In the genomic region with DNA sequence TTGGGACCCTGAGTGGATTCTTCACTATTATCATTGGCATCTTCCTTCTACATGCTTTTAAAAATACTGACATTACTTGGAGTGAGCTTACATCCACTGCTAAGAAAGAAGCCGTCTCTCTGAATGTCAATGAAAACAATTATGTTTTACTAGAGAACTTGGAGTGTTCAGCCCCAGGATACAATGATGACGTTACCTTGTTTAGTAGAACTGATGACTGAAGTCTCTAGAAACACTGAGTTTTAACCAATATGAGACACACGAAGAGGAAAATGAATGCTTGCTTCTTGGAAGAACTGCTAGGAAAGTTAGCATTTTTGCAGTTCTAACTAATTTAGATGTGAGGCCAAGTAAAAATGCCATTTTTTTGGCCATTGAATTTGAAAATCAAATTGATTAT, we compare ENCODE assay signal across 15 cellular contexts. TPM values are rescaled to one million over a fixed set of nuclear protein-coding genes. Genes with fewer than 3 reads are reported as not detected.
A peak's percentile ranks its signal among the peaks of the same experiment; 100 is the strongest.
DNase-seq lines count a peak whose midpoint lies in the region; ATAC-seq and TF ChIP-seq lines count a peak whose summit lies in the region.
"Had no signal": no experiment of that assay in that cellular context is flagged by ENCODE, and none has a peak within 500 bp of the region (broad histone marks: within the 10 kb centered on the region; RNA-seq: fewer than 3 reads in every experiment).

No MANE protein-coding gene starts in this region.

- peaks cover 2% of the 10 kb centered on the region for H3K27me3 Mint-ChIP-seq in activated CD4-positive, alpha-beta T cell treated with anti-CD3 and anti-CD28 coated beads, Interleukin-2, amount 10 ng/mL, durations not matched to agents 24 days and 14 days
- H3K27me3 Mint-ChIP-seq in activated CD4-positive, alpha-beta T cell treated with anti-CD3 and anti-CD28 coated beads, Interleukin-2, amount 10 ng/mL, durations not matched to agents 7 days and 5 days = peaks cover 5% of the 10 kb centered on the region
- no peaks in the 10 kb centered on the region for H3K27me3 Mint-ChIP-seq in stimulated activated naive CD8-positive, alpha-beta T cell treated with anti-CD3 and anti-CD28 coated beads, Interleukin-15, Interleukin-2, amounts not matched to agents 100 ng/mL and 50 ng/mL, for 24 hours
- no peaks in the 10 kb centered on the region for H3K27me3 Mint-ChIP-seq in activated naive CD8-positive, alpha-beta T cell treated with anti-CD3 and anti-CD28 coated beads for 36 hours

- H3K9me3 ChIP-seq in MM.1S (replicated peaks; ENCODE audit: insufficient read depth, low read length) (no peaks in the 10 kb centered on the region), mucosa of descending colon (no peaks in the 10 kb centered on the region)

- H3K36me3 ChIP-seq in MM.1S (replicated peaks; ENCODE audit: insufficient read depth, low read length) = no peaks in the 10 kb centered on the region
- H3K36me3 ChIP-seq in mucosa of descending colon (ENCODE audit: low read depth) = no peaks in the 10 kb centered on the region

- H3K27ac ChIP-seq in MM.1S (ENCODE audit: low read length) = no peak overlapping the region

- no peaks in the 10 kb centered on the region for H3F3A ChIP-seq in MM.1S (ENCODE audit: insufficient read depth, low read length)

- H3K36me3 Mint-ChIP-seq in activated CD4-positive, alpha-beta T cell treated with anti-CD3 and anti-CD28 coated beads, Interleukin-2, amount 10 ng/mL, durations not matched to agents 24 days and 14 days (ENCODE audit: low read depth) = peaks cover 2% of the 10 kb centered on the region
- no peaks in the 10 kb centered on the region for H3K36me3 Mint-ChIP-seq in activated CD4-positive, alpha-beta T cell treated with anti-CD3 and anti-CD28 coated beads, Interleukin-2, amount 10 ng/mL, durations not matched to agents 7 days and 5 days (ENCODE audit: low read depth)
- H3K36me3 Mint-ChIP-seq in stimulated activated naive CD8-positive, alpha-beta T cell treated with anti-CD3 and anti-CD28 coated beads, Interleukin-15, Interleukin-2, amounts not matched to agents 100 ng/mL and 50 ng/mL, for 24 hours (ENCODE audit: low read depth) = peaks cover 31% of the 10 kb centered on the region
- H3K36me3 Mint-ChIP-seq in activated naive CD8-positive, alpha-beta T cell treated with anti-CD3 and anti-CD28 coated beads for 36 hours = peaks cover 27% of the 10 kb centered on the region
- H3K36me3 Mint-ChIP-seq: CD14-positive monocyte had no signal

- no peaks in the 10 kb centered on the region; the same call in 1 of the 2 replicates for H4K20me1 ChIP-seq in MM.1S (ENCODE audit: insufficient read depth, low read length)

- no peak overlapping the region for H3K4me3 ChIP-seq in MM.1S (ENCODE audit: low read length)
- H3K4me3 ChIP-seq in mucosa of descending colon = no peak overlapping the region

- TF ChIP-seq CTCF in MM.1S (IDR thresholded peaks at IDR 0.05; ENCODE audit: low read length) (no peak), mucosa of descending colon (IDR thresholded peaks at IDR 0.05) (no peak)

- peaks cover 21% of the 10 kb centered on the region for H3K4me1 Mint-ChIP-seq in activated CD4-positive, alpha-beta T cell treated with anti-CD3 and anti-CD28 coated beads, Interleukin-2, amount 10 ng/mL, durations not matched to agents 24 days and 14 days
- peaks cover 12% of the 10 kb centered on the region for H3K4me1 Mint-ChIP-seq in activated CD4-positive, alpha-beta T cell treated with anti-CD3 and anti-CD28 coated beads, Interleukin-2, amount 10 ng/mL, durations not matched to agents 7 days and 5 days
- peaks cover 78% of the 10 kb centered on the region for H3K4me1 Mint-ChIP-seq in stimulated activated naive CD8-positive, alpha-beta T cell treated with anti-CD3 and anti-CD28 coated beads, Interleukin-15, Interleukin-2, amounts not matched to agents 100 ng/mL and 50 ng/mL, for 24 hours (ENCODE audit: low read depth)
- peaks cover 60% of the 10 kb centered on the region for H3K4me1 Mint-ChIP-seq in activated naive CD8-positive, alpha-beta T cell treated with anti-CD3 and anti-CD28 coated beads for 36 hours

- H3K79me2 ChIP-seq in MM.1S (ENCODE audit: low read length) = no peaks in the 10 kb centered on the region

- no peak overlapping the region for H3K9ac ChIP-seq in MM.1S (ENCODE audit: low read length)

- H3K9me3 Mint-ChIP-seq in activated CD4-positive, alpha-beta T cell treated with anti-CD3 and anti-CD28 coated beads, Interleukin-2, amount 10 ng/mL, durations not matched to agents 24 days and 14 days = no peaks in the 10 kb centered on the region
- H3K9me3 Mint-ChIP-seq in activated CD4-positive, alpha-beta T cell treated with anti-CD3 and anti-CD28 coated beads, Interleukin-2, amount 10 ng/mL, durations not matched to agents 7 days and 5 days = no peaks in the 10 kb centered on the region
- no peaks in the 10 kb centered on the region for H3K9me3 Mint-ChIP-seq in stimulated activated naive CD8-positive, alpha-beta T cell treated with anti-CD3 and anti-CD28 coated beads, Interleukin-15, Interleukin-2, amounts not matched to agents 100 ng/mL and 50 ng/mL, for 24 hours
- H3K9me3 Mint-ChIP-seq in activated naive CD8-positive, alpha-beta T cell treated with anti-CD3 and anti-CD28 coated beads for 36 hours = peaks cover 13% of the 10 kb centered on the region
- H3K9me3 Mint-ChIP-seq: CD14-positive monocyte had no signal

- DNase-seq in activated CD4-positive, alpha-beta T cell treated with anti-CD3 and anti-CD28 coated beads, Interleukin-2, amount 10 ng/mL, durations not matched to agents 24 days and 14 days = no peak
- DNase-seq in activated CD4-positive, alpha-beta T cell treated with anti-CD3 and anti-CD28 coated beads, Interleukin-2, amount 10 ng/mL, durations not matched to agents 7 days and 5 days = no peak
- DNase-seq in stimulated activated naive CD8-positive, alpha-beta T cell treated with anti-CD3 and anti-CD28 coated beads, Interleukin-15, Interleukin-2, amounts not matched to agents 100 U/mL and 50 U/mL, for 24 hours = no peak
- DNase-seq in activated naive CD8-positive, alpha-beta T cell treated with anti-CD3 and anti-CD28 coated beads for 36 hours = no peak
- DNase-seq in MM.1S (no peak), mucosa of descending colon (no peak), NCI-H446 treated with DMSO at 0.1 percent for 48 hours (lab: John Stamatoyannopoulos, UW) (no peak)
- DNase-seq: COR-L47, EL, NCI-H1417, NCI-H187 treated with DMSO at 0.1 percent for 48 hours, NCI-H345, NCI-H526 treated with DMSO at 0.1 percent for 48 hours had no signal

- intact Hi-C loops in activated CD4-positive, alpha-beta T cell treated with anti-CD3 and anti-CD28 coated beads, Interleukin-2, amount 10 ng/mL, durations not matched to agents 24 days and 14 days (cut with micrococcal nuclease) = loop anchor here (1.0 to 10.0 kb wide), 7 partner anchors 9 to 571 kb away; a partner anchor contains a TSS
- intact Hi-C loops in mucosa of descending colon (cut with DNase I, micrococcal nuclease) = no loop called here

- H3K4me2 ChIP-seq in MM.1S (ENCODE audit: low read depth, low read length) = no peak overlapping the region

- H3K9me2 ChIP-seq in MM.1S (replicated peaks; ENCODE audit: insufficient read depth, low read length) = no peaks in the 10 kb centered on the region

- peak overlapping the region; percentile 38 for H3K4me3 Mint-ChIP-seq in activated CD4-positive, alpha-beta T cell treated with anti-CD3 and anti-CD28 coated beads, Interleukin-2, amount 10 ng/mL, durations not matched to agents 24 days and 14 days
- H3K4me3 Mint-ChIP-seq in activated CD4-positive, alpha-beta T cell treated with anti-CD3 and anti-CD28 coated beads, Interleukin-2, amount 10 ng/mL, durations not matched to agents 7 days and 5 days = no peak overlapping the region
- H3K4me3 Mint-ChIP-seq in stimulated activated naive CD8-positive, alpha-beta T cell treated with anti-CD3 and anti-CD28 coated beads, Interleukin-15, Interleukin-2, amounts not matched to agents 100 ng/mL and 50 ng/mL, for 24 hours = peak overlapping the region; percentile 52
- H3K4me3 Mint-ChIP-seq in activated naive CD8-positive, alpha-beta T cell treated with anti-CD3 and anti-CD28 coated beads for 36 hours = no peak overlapping the region
- H3K4me3 Mint-ChIP-seq: CD14-positive monocyte had no signal

- H3K27ac Mint-ChIP-seq in activated CD4-positive, alpha-beta T cell treated with anti-CD3 and anti-CD28 coated beads, Interleukin-2, amount 10 ng/mL, durations not matched to agents 24 days and 14 days = peak overlapping the region; percentile 76
- no peak overlapping the region for H3K27ac Mint-ChIP-seq in activated CD4-positive, alpha-beta T cell treated with anti-CD3 and anti-CD28 coated beads, Interleukin-2, amount 10 ng/mL, durations not matched to agents 7 days and 5 days
- H3K27ac Mint-ChIP-seq in stimulated activated naive CD8-positive, alpha-beta T cell treated with anti-CD3 and anti-CD28 coated beads, Interleukin-15, Interleukin-2, amounts not matched to agents 100 ng/mL and 50 ng/mL, for 24 hours = peak overlapping the region; percentile 92
- H3K27ac Mint-ChIP-seq in activated naive CD8-positive, alpha-beta T cell treated with anti-CD3 and anti-CD28 coated beads for 36 hours = peak overlapping the region; percentile 84

- peaks cover 65% of the 10 kb centered on the region for H3K27me3 ChIP-seq in MM.1S (replicated peaks; ENCODE audit: insufficient read depth, low read length)

- CTCF ChIA-PET in activated CD4-positive, alpha-beta T cell treated with anti-CD3 and anti-CD28 coated beads, Interleukin-2, amount 10 ng/mL, durations not matched to agents 7 days and 5 days (lab: Charles Lee) = interaction anchor here (1.7 to 2.7 kb wide), 2 partner anchors 11 to 94 kb away, joined by 5 to 16 read pairs; no protein-coding TSS in a partner anchor

- H2AFZ ChIP-seq in MM.1S (ENCODE audit: low read length) = no peak overlapping the region

- no peak for ATAC-seq in stimulated activated naive CD8-positive, alpha-beta T cell treated with anti-CD3 and anti-CD28 coated beads, Interleukin-15, Interleukin-2, amounts not matched to agents 100 U/mL and 50 U/mL, for 24 hours
- no peak for ATAC-seq in mucosa of descending colon

- H3K4me1 ChIP-seq in MM.1S (ENCODE audit: low read length) (peaks cover 7% of the 10 kb centered on the region; the same call in 1 of the 2 replicates), mucosa of descending colon (ENCODE audit: low read depth) (peaks cover 4% of the 10 kb centered on the region)

- POLR2A ChIA-PET in activated CD4-positive, alpha-beta T cell treated with anti-CD3 and anti-CD28 coated beads, Interleukin-2, amount 10 ng/mL, durations not matched to agents 7 days and 5 days (lab: Charles Lee) = no interaction called here

RNA-seq across cellular contexts. Expression of a gene that starts 19.4 kb away (rescaled TPM):
- total RNA-seq in activated CD4-positive, alpha-beta T cell treated with anti-CD3 and anti-CD28 coated beads, Interleukin-2, amount 10 ng/mL, durations not matched to agents 24 days and 14 days = 3.6 and 3.8 TPM in 2 replicates
- total RNA-seq in activated CD4-positive, alpha-beta T cell treated with anti-CD3 and anti-CD28 coated beads, Interleukin-2, amount 10 ng/mL, durations not matched to agents 7 days and 5 days = under 1 TPM; 0.57 to 0.62 TPM
- 1 to 10 TPM; 1.8 to 2.9 TPM for total RNA-seq in activated naive CD8-positive, alpha-beta T cell treated with anti-CD3 and anti-CD28 coated beads for 36 hours
- 10 to 100 TPM; 24.1 to 67.7 (median 51.0) TPM for total RNA-seq in mucosa of descending colon

RNA-seq across cellular contexts. Expression of a gene that starts 19.5 kb away (rescaled TPM):
- not detected in 2 replicates for total RNA-seq in activated CD4-positive, alpha-beta T cell treated with anti-CD3 and anti-CD28 coated beads, Interleukin-2, amount 10 ng/mL, durations not matched to agents 24 days and 14 days
- total RNA-seq in activated CD4-positive, alpha-beta T cell treated with anti-CD3 and anti-CD28 coated beads, Interleukin-2, amount 10 ng/mL, durations not matched to agents 7 days and 5 days = not detected
- under 1 TPM; 0.34 to 0.64 TPM for total RNA-seq in activated naive CD8-positive, alpha-beta T cell treated with anti-CD3 and anti-CD28 coated beads for 36 hours
- total RNA-seq in mucosa of descending colon = 10 to 100 TPM in 1 of 3 donors, 1 to 10 TPM in 2; 2.2 to 17.8 (median 5.4) TPM

Comparison
In these comparisons a context has a peak if more than half of its experiments do, and no peak if none do; other contexts are left out.
1. H3K4me3 Mint-ChIP-seq: peak in activated CD4-positive, alpha-beta T cell treated with anti-CD3 and anti-CD28 coated beads, Interleukin-2, amount 10 ng/mL, durations not matched to agents 24 days and 14 days (single experiment) and stimulated activated naive CD8-positive, alpha-beta T cell treated with anti-CD3 and anti-CD28 coated beads, Interleukin-15, Interleukin-2, amounts not matched to agents 100 ng/mL and 50 ng/mL, for 24 hours (single experiment); none in activated CD4-positive, alpha-beta T cell treated with anti-CD3 and anti-CD28 coated beads, Interleukin-2, amount 10 ng/mL, durations not matched to agents 7 days and 5 days (single experiment) and activated naive CD8-positive, alpha-beta T cell treated with anti-CD3 and anti-CD28 coated beads for 36 hours (single experiment).